ENCODE assay signal across 8 cellular contexts in genomic region chr1:26993237-26994019, GRCh38. TPM values are rescaled to one million over a fixed set of nuclear protein-coding genes. Genes with fewer than 3 reads are reported as not detected.
DNase-seq lines count a peak whose midpoint lies in the region; ATAC-seq and TF ChIP-seq lines count a peak whose summit lies in the region.

TRNP1 (plus strand) TSS chr1:26993692; CDS start chr1:26993787, 95 bp downstream.

- TF ChIP-seq CTCF in WI38 (IDR thresholded peaks at IDR 0.05; ENCODE audit: low read depth, low read length) (no peak), breast epithelium (IDR thresholded peaks at IDR 0.05) (no peak), smooth muscle cell (IDR thresholded peaks at IDR 0.05; ENCODE audit: borderline replicate concordance, insufficient read depth, poor library complexity, severe bottlenecking) (no peak)

- H4K20me1 ChIP-seq in smooth muscle cell (ENCODE audit: low read depth) = peaks cover 12% of the 10 kb centered on the region

- intact Hi-C loops in breast epithelium (cut with DNase I; ENCODE audit: low total_unique reads) = no loop called here

- peaks cover 3% of the 10 kb centered on the region for H3F3A ChIP-seq in smooth muscle cell (ENCODE audit: low read depth)

- ATAC-seq in GM19463 (IDR thresholded peaks at IDR 0.05; ENCODE audit: unreplicated experiment) = peak; percentile 67

- H3K27me3 ChIP-seq in breast epithelium (peaks cover 0 to 5% of the 10 kb centered on the region in 2 donors), smooth muscle cell (ENCODE audit: low read depth) (no peaks in the 10 kb centered on the region)

- H3K79me2 ChIP-seq in smooth muscle cell (ENCODE audit: low read depth) = no peaks in the 10 kb centered on the region

- peak within 1 kb of the TSS; percentile 89 for H2AFZ ChIP-seq in smooth muscle cell (ENCODE audit: low read depth)

- TF ChIP-seq POLR2A in breast epithelium (IDR thresholded peaks at IDR 0.05) = peak; percentile 57

- peak within 1 kb of the TSS; percentile 34 for H3K9ac ChIP-seq in smooth muscle cell (ENCODE audit: low read depth)

- peaks cover 0 to 4% of the 10 kb centered on the region in 2 donors for H3K4me1 ChIP-seq in breast epithelium
- peaks cover 2% of the 10 kb centered on the region for H3K4me1 ChIP-seq in smooth muscle cell (ENCODE audit: low read depth)

- H3K27ac ChIP-seq in breast epithelium (peak within 1 kb of the TSS; percentile 74 to 80), smooth muscle cell (ENCODE audit: low read depth) (no peak within 1 kb of the TSS)

- under 1% methylated on average over 27 of the region's 61 CpGs for WGBS in smooth muscle cell (ENCODE audit: low lambda C conversion rate)

- H3K4me3 ChIP-seq in WI38 (ENCODE audit: low read depth, low read length) (peak within 1 kb of the TSS; percentile 87), breast epithelium (peak within 1 kb of the TSS; percentile 53 to 82 (median 76)), smooth muscle cell (peak within 1 kb of the TSS; percentile 78)

- DNase-seq in Ammon's horn (ENCODE audit: low spot score) (peak; percentile 81), NCI-H1105 treated with DMSO at 0.1 percent for 48 hours (lab: John Stamatoyannopoulos, UW) (peak; percentile 72), breast epithelium (ENCODE audit: low spot score in 2 of 2) (peak; percentile 73 to 80), iPS-NIHi7 (ENCODE audit: extremely low spot score) (peak; percentile 94), smooth muscle cell (lab: John Stamatoyannopoulos, UW; ENCODE audit: unreplicated experiment) (peak; percentile 60), cortex of kidney (lab: John Stamatoyannopoulos, UW) (no peak)

- H3K9me3 ChIP-seq in breast epithelium (no peaks in the 10 kb centered on the region), smooth muscle cell (replicated peaks; ENCODE audit: low read depth) (no peaks in the 10 kb centered on the region)

- peak within 1 kb of the TSS; percentile 96 for H3K4me2 ChIP-seq in smooth muscle cell

- H3K36me3 ChIP-seq in breast epithelium = no peaks in the 10 kb centered on the region
- no peaks in the 10 kb centered on the region for H3K36me3 ChIP-seq in smooth muscle cell (ENCODE audit: low read depth)

RNA-seq across cellular contexts. Expression of gene TRNP1, which starts in this region (rescaled TPM):
- 10 to 100 TPM in 2 of 3 donors, 1 to 10 TPM in 1; 1.6 to 27.8 (median 16.7) TPM for total RNA-seq in breast epithelium
- 4.4 and 14.1 TPM in 2 replicates for total RNA-seq in smooth muscle cell
- 18.6 and 19.9 TPM in 2 replicates for polyA plus RNA-seq in smooth muscle cell
